Comparison of ENCODE assay signal across 2 cellular contexts in genomic region chr10:48896756-48897437, GRCh38.
TF ChIP-seq lines count a peak whose summit lies in the region.

No MANE protein-coding gene starts in this region.

TF ChIP-seq in K562, 482 proteins besides CTCF, POLR2A, EP300 and RAD21:
- TF ChIP-seq REST (CRISPR knock-in tag; IDR thresholded peaks at IDR 0.05; ENCODE audit: low read depth) (no peak), ZFP36 (IDR thresholded peaks at IDR 0.05; ENCODE audit: low read depth, low read length, partially characterized antibody) (no peak), NFIC (IDR thresholded peaks at IDR 0.05) (peak; percentile 74), RBM34 (IDR thresholded peaks at IDR 0.05; ENCODE audit: borderline replicate concordance, insufficient read depth, low read length) (no peak)

TF ChIP-seq in SK-N-SH, 30 proteins besides CTCF, POLR2A, EP300 and RAD21 (continued from another document):
- TF ChIP-seq POLR2AphosphoS5 (IDR thresholded peaks at IDR 0.05; ENCODE audit: low read depth, low read length) (no peak), GATA2 (CRISPR knock-in tag; IDR thresholded peaks at IDR 0.05) (no peak), EZH2phosphoT487 (IDR thresholded peaks at IDR 0.05; ENCODE audit: borderline replicate concordance, low read depth) (no peak), ZBTB33 (IDR thresholded peaks at IDR 0.05; ENCODE audit: borderline replicate concordance, low read depth) (no peak), USF2 (IDR thresholded peaks at IDR 0.05; ENCODE audit: borderline replicate concordance, low read depth, low read length) (no peak)
